In the genomic region with DNA sequence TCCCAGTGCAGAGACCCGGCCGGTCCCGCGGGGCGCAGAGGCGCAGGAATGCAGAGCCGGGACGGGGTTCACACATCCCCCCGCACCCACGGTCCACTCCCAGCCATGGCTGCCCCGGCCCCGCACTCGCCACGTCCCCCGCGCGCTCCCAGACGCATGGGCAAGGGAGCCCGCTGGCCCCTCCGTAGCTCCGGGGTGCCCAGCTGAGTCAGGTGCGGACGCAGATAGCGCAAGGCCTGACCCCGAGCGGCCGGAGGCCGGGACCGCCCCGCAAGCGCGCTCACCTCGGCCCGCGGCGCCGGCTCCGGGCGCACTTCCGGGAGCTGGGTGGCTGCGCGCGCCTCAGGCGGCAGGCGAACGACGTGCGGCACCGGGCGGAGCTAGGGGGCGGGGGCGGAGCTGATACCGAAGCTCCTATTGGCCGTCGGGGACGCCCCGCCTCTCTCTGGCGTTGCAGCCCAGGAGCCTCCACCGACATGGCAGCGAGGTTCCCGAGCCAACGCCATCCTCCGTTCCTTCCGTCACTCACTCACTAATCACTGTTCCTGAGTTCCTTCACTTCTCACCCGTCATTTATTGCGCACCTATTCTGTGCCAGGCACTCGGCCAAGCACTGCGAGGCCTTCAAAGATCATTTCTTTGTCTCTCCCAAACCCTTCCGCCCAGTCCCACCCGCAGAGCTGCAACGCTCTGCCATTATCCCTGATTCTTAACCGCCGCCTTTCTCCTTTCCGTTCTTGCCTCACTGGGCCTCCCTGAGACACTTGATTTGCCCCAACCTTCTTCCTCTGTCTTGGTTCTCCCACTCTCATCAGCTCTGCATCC, we compare ENCODE assay signal across 1 cellular context.
TF ChIP-seq lines count a peak whose summit lies in the region.

A gene with protein sequence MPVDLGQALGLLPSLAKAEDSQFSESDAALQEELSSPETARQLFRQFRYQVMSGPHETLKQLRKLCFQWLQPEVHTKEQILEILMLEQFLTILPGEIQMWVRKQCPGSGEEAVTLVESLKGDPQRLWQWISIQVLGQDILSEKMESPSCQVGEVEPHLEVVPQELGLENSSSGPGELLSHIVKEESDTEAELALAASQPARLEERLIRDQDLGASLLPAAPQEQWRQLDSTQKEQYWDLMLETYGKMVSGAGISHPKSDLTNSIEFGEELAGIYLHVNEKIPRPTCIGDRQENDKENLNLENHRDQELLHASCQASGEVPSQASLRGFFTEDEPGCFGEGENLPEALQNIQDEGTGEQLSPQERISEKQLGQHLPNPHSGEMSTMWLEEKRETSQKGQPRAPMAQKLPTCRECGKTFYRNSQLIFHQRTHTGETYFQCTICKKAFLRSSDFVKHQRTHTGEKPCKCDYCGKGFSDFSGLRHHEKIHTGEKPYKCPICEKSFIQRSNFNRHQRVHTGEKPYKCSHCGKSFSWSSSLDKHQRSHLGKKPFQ (minus strand): TSS at position 329 of the 825 bp plus-strand sequence. CDS start 4,646 bp downstream, outside the sequence.

TF ChIP-seq in H1, 55 proteins besides CTCF, POLR2A, EP300 and RAD21 (continued from another document):
- TF ChIP-seq RBBP5 (IDR thresholded peaks at IDR 0.05; ENCODE audit: borderline replicate concordance, low read depth, low read length) (peak; percentile 90; the same call in 1 of the 2 replicates), SIRT6 (IDR thresholded peaks at IDR 0.05; ENCODE audit: low read length) (no peak), TCF12 (IDR thresholded peaks at IDR 0.05; ENCODE audit: low read depth, low read length) (no peak), KDM1A (IDR thresholded peaks at IDR 0.05; ENCODE audit: borderline replicate concordance, low read length) (no peak), TEAD4 (IDR thresholded peaks at IDR 0.05; ENCODE audit: low read depth, low read length) (peak; percentile 57; the same call in 1 of the 2 replicates), ASH2L (IDR thresholded peaks at IDR 0.05; ENCODE audit: low read length) (peak; percentile 94), CREB1 (IDR thresholded peaks at IDR 0.05) (peak; percentile 59; the same call in 1 of the 2 replicates), POLR2AphosphoS5 (IDR thresholded peaks at IDR 0.05; ENCODE audit: low read depth, low read length) (peak; percentile 98), SIX5 (IDR thresholded peaks at IDR 0.05; ENCODE audit: low read depth, low read length) (no peak), JUN (IDR thresholded peaks at IDR 0.05; ENCODE audit: low read depth, low read length) (no peak), MAFK (IDR thresholded peaks at IDR 0.05; ENCODE audit: low read depth, low read length) (no peak), CBX8 (IDR thresholded peaks at IDR 0.05; ENCODE audit: borderline replicate concordance, low read depth, low read length) (no peak), TAF7 (optimal IDR thresholded peaks at IDR 0.05; ENCODE audit: borderline replicate concordance, low read depth, low read length) (no peak), HDAC2 (IDR thresholded peaks at IDR 0.05; ENCODE audit: borderline replicate concordance in 1 of 2, low read depth in 2 of 2, low read length in 2 of 2) (0 out of 4 replicates have a peak, but pooled peaks of 1 of the 2 experiments have one; percentile 70), SP1 (IDR thresholded peaks at IDR 0.05; ENCODE audit: low read depth, low read length) (peak; percentile 9; the same call in 1 of the 2 replicates), BACH1 (IDR thresholded peaks at IDR 0.05; ENCODE audit: low read length) (0 out of 2 replicates have a peak, but pooled peaks have one; percentile 7), YY1 (IDR thresholded peaks at IDR 0.05; ENCODE audit: low read depth, low read length) (peak; percentile 89), HDAC6 (IDR thresholded peaks at IDR 0.05; ENCODE audit: low read depth, low read length) (no peak), KDM4A (IDR thresholded peaks at IDR 0.05; ENCODE audit: low read depth, low read length, severe bottlenecking) (peak; percentile 87), PHF8 (conservative IDR thresholded peaks at IDR 0.05; ENCODE audit: low read depth, low read length) (peak; percentile 93), SP2 (IDR thresholded peaks at IDR 0.05; ENCODE audit: low read length) (no peak), SIN3A (conservative IDR thresholded peaks at IDR 0.05 in 1 of 2, IDR thresholded peaks at IDR 0.05 in 1 of 2; ENCODE audit: low read depth in 1 of 2, low read length in 2 of 2) (no peak; a peak in 1 of 4 replicates), GABPA (IDR thresholded peaks at IDR 0.05; ENCODE audit: borderline replicate concordance, insufficient read depth, low read length) (no peak), NRF1 (IDR thresholded peaks at IDR 0.05; ENCODE audit: low read depth, low read length) (0 out of 2 replicates have a peak, but pooled peaks have one; percentile 26), BRCA1 (IDR thresholded peaks at IDR 0.05; ENCODE audit: low read depth, low read length) (no peak), FOSL1 (IDR thresholded peaks at IDR 0.05; ENCODE audit: insufficient read depth, low read depth, low read length) (0 out of 2 replicates have a peak, but pooled peaks have one; percentile 29), EZH2 (IDR thresholded peaks at IDR 0.05; ENCODE audit: low read depth, low read length, severe bottlenecking) (peak; percentile 3), RFX5 (IDR thresholded peaks at IDR 0.05; ENCODE audit: borderline replicate concordance, low read depth, low read length) (no peak), SP4 (IDR thresholded peaks at IDR 0.05; ENCODE audit: low read length) (peak; percentile 87), TBP (IDR thresholded peaks at IDR 0.05; ENCODE audit: low read depth, low read length) (peak; percentile 88), TAF1 (IDR thresholded peaks at IDR 0.05; ENCODE audit: low read depth, low read length) (peak; percentile 90), KDM5A (IDR thresholded peaks at IDR 0.05; ENCODE audit: low read length) (no peak), GTF2F1 (IDR thresholded peaks at IDR 0.05; ENCODE audit: borderline replicate concordance, low read depth, low read length) (no peak), CHD2 (IDR thresholded peaks at IDR 0.05; ENCODE audit: low read length) (no peak), BCL11A (IDR thresholded peaks at IDR 0.05; ENCODE audit: low read depth in 2 of 2, low read length in 2 of 2) (no peak), NANOG (IDR thresholded peaks at IDR 0.05; ENCODE audit: insufficient read depth, low read depth, low read length, poor library complexity, severe bottlenecking) (peak; percentile 4)
- TF ChIP-seq, protein P1, sequence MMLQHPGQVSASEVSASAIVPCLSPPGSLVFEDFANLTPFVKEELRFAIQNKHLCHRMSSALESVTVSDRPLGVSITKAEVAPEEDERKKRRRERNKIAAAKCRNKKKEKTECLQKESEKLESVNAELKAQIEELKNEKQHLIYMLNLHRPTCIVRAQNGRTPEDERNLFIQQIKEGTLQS (IDR thresholded peaks at IDR 0.05; ENCODE audit: insufficient read depth, low read depth, low read length): no peak
- TF ChIP-seq, protein P2, sequence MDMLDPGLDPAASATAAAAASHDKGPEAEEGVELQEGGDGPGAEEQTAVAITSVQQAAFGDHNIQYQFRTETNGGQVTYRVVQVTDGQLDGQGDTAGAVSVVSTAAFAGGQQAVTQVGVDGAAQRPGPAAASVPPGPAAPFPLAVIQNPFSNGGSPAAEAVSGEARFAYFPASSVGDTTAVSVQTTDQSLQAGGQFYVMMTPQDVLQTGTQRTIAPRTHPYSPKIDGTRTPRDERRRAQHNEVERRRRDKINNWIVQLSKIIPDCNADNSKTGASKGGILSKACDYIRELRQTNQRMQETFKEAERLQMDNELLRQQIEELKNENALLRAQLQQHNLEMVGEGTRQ (IDR thresholded peaks at IDR 0.05; ENCODE audit: low read length): no peak
- TF ChIP-seq, protein P3, sequence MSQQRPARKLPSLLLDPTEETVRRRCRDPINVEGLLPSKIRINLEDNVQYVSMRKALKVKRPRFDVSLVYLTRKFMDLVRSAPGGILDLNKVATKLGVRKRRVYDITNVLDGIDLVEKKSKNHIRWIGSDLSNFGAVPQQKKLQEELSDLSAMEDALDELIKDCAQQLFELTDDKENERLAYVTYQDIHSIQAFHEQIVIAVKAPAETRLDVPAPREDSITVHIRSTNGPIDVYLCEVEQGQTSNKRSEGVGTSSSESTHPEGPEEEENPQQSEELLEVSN (IDR thresholded peaks at IDR 0.05): no peak; the same call in 1 of the 2 replicates
- TF ChIP-seq, protein P4, sequence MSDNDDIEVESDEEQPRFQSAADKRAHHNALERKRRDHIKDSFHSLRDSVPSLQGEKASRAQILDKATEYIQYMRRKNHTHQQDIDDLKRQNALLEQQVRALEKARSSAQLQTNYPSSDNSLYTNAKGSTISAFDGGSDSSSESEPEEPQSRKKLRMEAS (IDR thresholded peaks at IDR 0.05): peak; percentile 56; the same call in 1 of the 2 replicates
- TF ChIP-seq, protein P5, sequence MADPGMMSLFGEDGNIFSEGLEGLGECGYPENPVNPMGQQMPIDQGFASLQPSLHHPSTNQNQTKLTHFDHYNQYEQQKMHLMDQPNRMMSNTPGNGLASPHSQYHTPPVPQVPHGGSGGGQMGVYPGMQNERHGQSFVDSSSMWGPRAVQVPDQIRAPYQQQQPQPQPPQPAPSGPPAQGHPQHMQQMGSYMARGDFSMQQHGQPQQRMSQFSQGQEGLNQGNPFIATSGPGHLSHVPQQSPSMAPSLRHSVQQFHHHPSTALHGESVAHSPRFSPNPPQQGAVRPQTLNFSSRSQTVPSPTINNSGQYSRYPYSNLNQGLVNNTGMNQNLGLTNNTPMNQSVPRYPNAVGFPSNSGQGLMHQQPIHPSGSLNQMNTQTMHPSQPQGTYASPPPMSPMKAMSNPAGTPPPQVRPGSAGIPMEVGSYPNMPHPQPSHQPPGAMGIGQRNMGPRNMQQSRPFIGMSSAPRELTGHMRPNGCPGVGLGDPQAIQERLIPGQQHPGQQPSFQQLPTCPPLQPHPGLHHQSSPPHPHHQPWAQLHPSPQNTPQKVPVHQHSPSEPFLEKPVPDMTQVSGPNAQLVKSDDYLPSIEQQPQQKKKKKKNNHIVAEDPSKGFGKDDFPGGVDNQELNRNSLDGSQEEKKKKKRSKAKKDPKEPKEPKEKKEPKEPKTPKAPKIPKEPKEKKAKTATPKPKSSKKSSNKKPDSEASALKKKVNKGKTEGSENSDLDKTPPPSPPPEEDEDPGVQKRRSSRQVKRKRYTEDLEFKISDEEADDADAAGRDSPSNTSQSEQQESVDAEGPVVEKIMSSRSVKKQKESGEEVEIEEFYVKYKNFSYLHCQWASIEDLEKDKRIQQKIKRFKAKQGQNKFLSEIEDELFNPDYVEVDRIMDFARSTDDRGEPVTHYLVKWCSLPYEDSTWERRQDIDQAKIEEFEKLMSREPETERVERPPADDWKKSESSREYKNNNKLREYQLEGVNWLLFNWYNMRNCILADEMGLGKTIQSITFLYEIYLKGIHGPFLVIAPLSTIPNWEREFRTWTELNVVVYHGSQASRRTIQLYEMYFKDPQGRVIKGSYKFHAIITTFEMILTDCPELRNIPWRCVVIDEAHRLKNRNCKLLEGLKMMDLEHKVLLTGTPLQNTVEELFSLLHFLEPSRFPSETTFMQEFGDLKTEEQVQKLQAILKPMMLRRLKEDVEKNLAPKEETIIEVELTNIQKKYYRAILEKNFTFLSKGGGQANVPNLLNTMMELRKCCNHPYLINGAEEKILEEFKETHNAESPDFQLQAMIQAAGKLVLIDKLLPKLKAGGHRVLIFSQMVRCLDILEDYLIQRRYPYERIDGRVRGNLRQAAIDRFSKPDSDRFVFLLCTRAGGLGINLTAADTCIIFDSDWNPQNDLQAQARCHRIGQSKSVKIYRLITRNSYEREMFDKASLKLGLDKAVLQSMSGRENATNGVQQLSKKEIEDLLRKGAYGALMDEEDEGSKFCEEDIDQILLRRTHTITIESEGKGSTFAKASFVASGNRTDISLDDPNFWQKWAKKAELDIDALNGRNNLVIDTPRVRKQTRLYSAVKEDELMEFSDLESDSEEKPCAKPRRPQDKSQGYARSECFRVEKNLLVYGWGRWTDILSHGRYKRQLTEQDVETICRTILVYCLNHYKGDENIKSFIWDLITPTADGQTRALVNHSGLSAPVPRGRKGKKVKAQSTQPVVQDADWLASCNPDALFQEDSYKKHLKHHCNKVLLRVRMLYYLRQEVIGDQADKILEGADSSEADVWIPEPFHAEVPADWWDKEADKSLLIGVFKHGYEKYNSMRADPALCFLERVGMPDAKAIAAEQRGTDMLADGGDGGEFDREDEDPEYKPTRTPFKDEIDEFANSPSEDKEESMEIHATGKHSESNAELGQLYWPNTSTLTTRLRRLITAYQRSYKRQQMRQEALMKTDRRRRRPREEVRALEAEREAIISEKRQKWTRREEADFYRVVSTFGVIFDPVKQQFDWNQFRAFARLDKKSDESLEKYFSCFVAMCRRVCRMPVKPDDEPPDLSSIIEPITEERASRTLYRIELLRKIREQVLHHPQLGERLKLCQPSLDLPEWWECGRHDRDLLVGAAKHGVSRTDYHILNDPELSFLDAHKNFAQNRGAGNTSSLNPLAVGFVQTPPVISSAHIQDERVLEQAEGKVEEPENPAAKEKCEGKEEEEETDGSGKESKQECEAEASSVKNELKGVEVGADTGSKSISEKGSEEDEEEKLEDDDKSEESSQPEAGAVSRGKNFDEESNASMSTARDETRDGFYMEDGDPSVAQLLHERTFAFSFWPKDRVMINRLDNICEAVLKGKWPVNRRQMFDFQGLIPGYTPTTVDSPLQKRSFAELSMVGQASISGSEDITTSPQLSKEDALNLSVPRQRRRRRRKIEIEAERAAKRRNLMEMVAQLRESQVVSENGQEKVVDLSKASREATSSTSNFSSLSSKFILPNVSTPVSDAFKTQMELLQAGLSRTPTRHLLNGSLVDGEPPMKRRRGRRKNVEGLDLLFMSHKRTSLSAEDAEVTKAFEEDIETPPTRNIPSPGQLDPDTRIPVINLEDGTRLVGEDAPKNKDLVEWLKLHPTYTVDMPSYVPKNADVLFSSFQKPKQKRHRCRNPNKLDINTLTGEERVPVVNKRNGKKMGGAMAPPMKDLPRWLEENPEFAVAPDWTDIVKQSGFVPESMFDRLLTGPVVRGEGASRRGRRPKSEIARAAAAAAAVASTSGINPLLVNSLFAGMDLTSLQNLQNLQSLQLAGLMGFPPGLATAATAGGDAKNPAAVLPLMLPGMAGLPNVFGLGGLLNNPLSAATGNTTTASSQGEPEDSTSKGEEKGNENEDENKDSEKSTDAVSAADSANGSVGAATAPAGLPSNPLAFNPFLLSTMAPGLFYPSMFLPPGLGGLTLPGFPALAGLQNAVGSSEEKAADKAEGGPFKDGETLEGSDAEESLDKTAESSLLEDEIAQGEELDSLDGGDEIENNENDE (IDR thresholded peaks at IDR 0.05; ENCODE audit: insufficient replicate concordance, low read length): no peak
